1 cellular context compared by ENCODE assay signal in the genomic region with DNA sequence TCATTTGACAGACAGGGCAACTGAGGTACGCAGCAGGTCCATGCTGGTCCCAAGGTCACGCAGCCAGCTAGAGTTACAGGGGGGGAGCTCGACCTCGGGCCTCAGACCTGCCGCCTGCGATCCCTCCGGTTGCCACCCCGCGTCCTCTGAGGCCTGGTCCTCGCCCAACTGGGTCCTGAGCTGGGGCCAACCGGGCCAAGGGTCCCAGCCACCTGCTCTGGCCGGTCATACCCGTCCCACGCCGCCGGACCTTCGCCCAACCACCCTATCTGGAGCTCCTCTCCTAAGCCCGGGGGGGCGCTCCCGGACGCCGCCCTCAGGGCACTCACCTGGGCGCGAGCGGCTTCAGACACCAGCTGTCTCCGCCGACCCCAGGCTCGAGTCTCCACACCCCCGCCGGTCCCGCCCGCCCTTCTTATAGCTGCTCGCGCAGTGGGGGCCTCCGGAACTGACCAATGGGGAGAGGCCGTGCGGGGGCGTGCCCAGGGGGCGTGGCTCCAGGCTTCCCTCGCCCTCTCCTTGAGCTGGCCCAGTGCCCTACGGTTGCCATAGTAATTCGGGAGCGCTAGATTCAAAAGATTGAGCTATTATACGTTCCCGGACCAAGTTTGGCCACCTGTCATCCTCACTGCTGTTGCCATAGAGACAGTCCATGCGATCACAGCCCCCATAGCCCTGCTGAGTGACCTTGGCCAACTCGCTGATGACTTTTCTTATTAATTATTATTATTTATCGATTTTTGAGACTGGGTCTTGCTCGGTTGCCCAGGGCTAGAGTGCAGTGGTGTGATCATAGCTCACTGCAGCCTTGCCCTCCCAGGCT.
TF ChIP-seq lines count a peak whose summit lies in the region.

TSS of gene PLIN5 (minus strand) at position 389 of the 823 bp plus-strand sequence. CDS start 1,150 bp downstream, outside the sequence.

TF ChIP-seq in HepG2, 621 proteins besides CTCF, POLR2A, EP300 and RAD21 (continued from another document and continues in another):
- TF ChIP-seq AKNA (CRISPR knock-in tag; IDR thresholded peaks at IDR 0.05; ENCODE audit: borderline replicate concordance) (no peak), ZFP36 (IDR thresholded peaks at IDR 0.05; ENCODE audit: borderline replicate concordance, low read depth, low read length, partially characterized antibody) (no peak), RFXAP (CRISPR knock-in tag; IDR thresholded peaks at IDR 0.05; ENCODE audit: borderline replicate concordance) (no peak; the same call in 1 of the 2 replicates), EED (CRISPR knock-in tag; IDR thresholded peaks at IDR 0.05) (no peak), ZNF484 (CRISPR knock-in tag; IDR thresholded peaks at IDR 0.05; ENCODE audit: borderline replicate concordance, low read depth) (no peak), SRSF1 (optimal IDR thresholded peaks at IDR 0.05; ENCODE audit: low read depth, low read length) (peak; percentile 83), ZSCAN12 (CRISPR knock-in tag; IDR thresholded peaks at IDR 0.05) (no peak), ZBTB34 (CRISPR knock-in tag; IDR thresholded peaks at IDR 0.05) (no peak), AGO1 (IDR thresholded peaks at IDR 0.05; ENCODE audit: low read depth, low read length, poor library complexity, severe bottlenecking) (peak; percentile 54), SRY (CRISPR knock-in tag; IDR thresholded peaks at IDR 0.05) (no peak), SNAPC2 (CRISPR knock-in tag; IDR thresholded peaks at IDR 0.05) (no peak), ZNF3 (CRISPR knock-in tag; IDR thresholded peaks at IDR 0.05) (no peak), HES4 (CRISPR knock-in tag; IDR thresholded peaks at IDR 0.05; ENCODE audit: borderline replicate concordance) (no peak), AFF4 (CRISPR knock-in tag; IDR thresholded peaks at IDR 0.05) (no peak), CHD2 (IDR thresholded peaks at IDR 0.05; ENCODE audit: low read depth, low read length) (no peak), PHF21A (CRISPR knock-in tag; IDR thresholded peaks at IDR 0.05) (no peak), MEIS2 (CRISPR knock-in tag; IDR thresholded peaks at IDR 0.05) (no peak), PCBP2 (optimal IDR thresholded peaks at IDR 0.05; ENCODE audit: low read depth, low read length, poor library complexity, severe bottlenecking) (no peak), ZNF329 (CRISPR knock-in tag; IDR thresholded peaks at IDR 0.05; ENCODE audit: low read depth) (no peak), ZNF10 (CRISPR knock-in tag; IDR thresholded peaks at IDR 0.05; ENCODE audit: borderline replicate concordance, low read depth) (no peak), ZNF720 (CRISPR knock-in tag; IDR thresholded peaks at IDR 0.05) (no peak)
- TF ChIP-seq, protein P1, sequence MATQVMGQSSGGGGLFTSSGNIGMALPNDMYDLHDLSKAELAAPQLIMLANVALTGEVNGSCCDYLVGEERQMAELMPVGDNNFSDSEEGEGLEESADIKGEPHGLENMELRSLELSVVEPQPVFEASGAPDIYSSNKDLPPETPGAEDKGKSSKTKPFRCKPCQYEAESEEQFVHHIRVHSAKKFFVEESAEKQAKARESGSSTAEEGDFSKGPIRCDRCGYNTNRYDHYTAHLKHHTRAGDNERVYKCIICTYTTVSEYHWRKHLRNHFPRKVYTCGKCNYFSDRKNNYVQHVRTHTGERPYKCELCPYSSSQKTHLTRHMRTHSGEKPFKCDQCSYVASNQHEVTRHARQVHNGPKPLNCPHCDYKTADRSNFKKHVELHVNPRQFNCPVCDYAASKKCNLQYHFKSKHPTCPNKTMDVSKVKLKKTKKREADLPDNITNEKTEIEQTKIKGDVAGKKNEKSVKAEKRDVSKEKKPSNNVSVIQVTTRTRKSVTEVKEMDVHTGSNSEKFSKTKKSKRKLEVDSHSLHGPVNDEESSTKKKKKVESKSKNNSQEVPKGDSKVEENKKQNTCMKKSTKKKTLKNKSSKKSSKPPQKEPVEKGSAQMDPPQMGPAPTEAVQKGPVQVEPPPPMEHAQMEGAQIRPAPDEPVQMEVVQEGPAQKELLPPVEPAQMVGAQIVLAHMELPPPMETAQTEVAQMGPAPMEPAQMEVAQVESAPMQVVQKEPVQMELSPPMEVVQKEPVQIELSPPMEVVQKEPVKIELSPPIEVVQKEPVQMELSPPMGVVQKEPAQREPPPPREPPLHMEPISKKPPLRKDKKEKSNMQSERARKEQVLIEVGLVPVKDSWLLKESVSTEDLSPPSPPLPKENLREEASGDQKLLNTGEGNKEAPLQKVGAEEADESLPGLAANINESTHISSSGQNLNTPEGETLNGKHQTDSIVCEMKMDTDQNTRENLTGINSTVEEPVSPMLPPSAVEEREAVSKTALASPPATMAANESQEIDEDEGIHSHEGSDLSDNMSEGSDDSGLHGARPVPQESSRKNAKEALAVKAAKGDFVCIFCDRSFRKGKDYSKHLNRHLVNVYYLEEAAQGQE (IDR thresholded peaks at IDR 0.05; ENCODE audit: borderline replicate concordance in 1 of 2, low read depth in 1 of 2, low read length in 2 of 2): no peak
- TF ChIP-seq, protein P2, sequence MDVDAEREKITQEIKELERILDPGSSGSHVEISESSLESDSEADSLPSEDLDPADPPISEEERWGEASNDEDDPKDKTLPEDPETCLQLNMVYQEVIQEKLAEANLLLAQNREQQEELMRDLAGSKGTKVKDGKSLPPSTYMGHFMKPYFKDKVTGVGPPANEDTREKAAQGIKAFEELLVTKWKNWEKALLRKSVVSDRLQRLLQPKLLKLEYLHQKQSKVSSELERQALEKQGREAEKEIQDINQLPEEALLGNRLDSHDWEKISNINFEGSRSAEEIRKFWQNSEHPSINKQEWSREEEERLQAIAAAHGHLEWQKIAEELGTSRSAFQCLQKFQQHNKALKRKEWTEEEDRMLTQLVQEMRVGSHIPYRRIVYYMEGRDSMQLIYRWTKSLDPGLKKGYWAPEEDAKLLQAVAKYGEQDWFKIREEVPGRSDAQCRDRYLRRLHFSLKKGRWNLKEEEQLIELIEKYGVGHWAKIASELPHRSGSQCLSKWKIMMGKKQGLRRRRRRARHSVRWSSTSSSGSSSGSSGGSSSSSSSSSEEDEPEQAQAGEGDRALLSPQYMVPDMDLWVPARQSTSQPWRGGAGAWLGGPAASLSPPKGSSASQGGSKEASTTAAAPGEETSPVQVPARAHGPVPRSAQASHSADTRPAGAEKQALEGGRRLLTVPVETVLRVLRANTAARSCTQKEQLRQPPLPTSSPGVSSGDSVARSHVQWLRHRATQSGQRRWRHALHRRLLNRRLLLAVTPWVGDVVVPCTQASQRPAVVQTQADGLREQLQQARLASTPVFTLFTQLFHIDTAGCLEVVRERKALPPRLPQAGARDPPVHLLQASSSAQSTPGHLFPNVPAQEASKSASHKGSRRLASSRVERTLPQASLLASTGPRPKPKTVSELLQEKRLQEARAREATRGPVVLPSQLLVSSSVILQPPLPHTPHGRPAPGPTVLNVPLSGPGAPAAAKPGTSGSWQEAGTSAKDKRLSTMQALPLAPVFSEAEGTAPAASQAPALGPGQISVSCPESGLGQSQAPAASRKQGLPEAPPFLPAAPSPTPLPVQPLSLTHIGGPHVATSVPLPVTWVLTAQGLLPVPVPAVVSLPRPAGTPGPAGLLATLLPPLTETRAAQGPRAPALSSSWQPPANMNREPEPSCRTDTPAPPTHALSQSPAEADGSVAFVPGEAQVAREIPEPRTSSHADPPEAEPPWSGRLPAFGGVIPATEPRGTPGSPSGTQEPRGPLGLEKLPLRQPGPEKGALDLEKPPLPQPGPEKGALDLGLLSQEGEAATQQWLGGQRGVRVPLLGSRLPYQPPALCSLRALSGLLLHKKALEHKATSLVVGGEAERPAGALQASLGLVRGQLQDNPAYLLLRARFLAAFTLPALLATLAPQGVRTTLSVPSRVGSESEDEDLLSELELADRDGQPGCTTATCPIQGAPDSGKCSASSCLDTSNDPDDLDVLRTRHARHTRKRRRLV (CRISPR knock-in tag; IDR thresholded peaks at IDR 0.05): no peak
- TF ChIP-seq, protein P3, sequence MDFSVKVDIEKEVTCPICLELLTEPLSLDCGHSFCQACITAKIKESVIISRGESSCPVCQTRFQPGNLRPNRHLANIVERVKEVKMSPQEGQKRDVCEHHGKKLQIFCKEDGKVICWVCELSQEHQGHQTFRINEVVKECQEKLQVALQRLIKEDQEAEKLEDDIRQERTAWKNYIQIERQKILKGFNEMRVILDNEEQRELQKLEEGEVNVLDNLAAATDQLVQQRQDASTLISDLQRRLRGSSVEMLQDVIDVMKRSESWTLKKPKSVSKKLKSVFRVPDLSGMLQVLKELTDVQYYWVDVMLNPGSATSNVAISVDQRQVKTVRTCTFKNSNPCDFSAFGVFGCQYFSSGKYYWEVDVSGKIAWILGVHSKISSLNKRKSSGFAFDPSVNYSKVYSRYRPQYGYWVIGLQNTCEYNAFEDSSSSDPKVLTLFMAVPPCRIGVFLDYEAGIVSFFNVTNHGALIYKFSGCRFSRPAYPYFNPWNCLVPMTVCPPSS (IDR thresholded peaks at IDR 0.05): no peak
